10 cellular contexts compared by ENCODE assay signal in genomic region chr6:117167520-117168271, GRCh38.
DNase-seq lines count a peak whose midpoint lies in the region; TF ChIP-seq lines count a peak whose summit lies in the region.
"Had no signal": no experiment of that assay in that cellular context is flagged by ENCODE, and none has a peak within 500 bp of the region (broad histone marks: within the 10 kb centered on the region; RNA-seq: fewer than 3 reads in every experiment).

No MANE protein-coding gene starts in this region.

- CTCF ChIA-PET in HEK293 (lab: Yijun Ruan, JAX) = interaction anchor here (0.6 to 1.5 kb wide), 6 partner anchors 20 to 869 kb away, joined by 3 to 5 read pairs (median 4); no protein-coding TSS in a partner anchor

- H3K36me3 ChIP-seq in HEK293 (ENCODE audit: control insufficient read depth in 2 of 2, insufficient read depth in 1 of 2, low read length in 2 of 2) = no peaks in the 10 kb centered on the region
- H3K36me3 ChIP-seq in skeletal muscle satellite cell (ENCODE audit: insufficient read depth, low read length) = no peaks in the 10 kb centered on the region
- no peaks in the 10 kb centered on the region for H3K36me3 ChIP-seq in HAP-1 (replicated peaks)

- in situ Hi-C loops in HAP-1 (cut with MboI; ENCODE audit: low sequenced_read_pairs) = no loop called here

- no peak overlapping the region for H3K27ac ChIP-seq in HEK293 (ENCODE audit: extremely low read depth, low read depth, low read length)

- DNase-seq in RPMI8226 (peak; percentile 26), glomerular visceral epithelial cell (ENCODE audit: extremely low spot score) (peak; percentile 90), NCI-H1048 (lab: John Stamatoyannopoulos, UW) (no peak), HAP-1 (ENCODE audit: low spot score in 2 of 2) (no peak), GM10266 (ENCODE audit: extremely low spot score) (no peak)
- DNase-seq: hypothalamus, NCI-H187 treated with DMSO at 0.1 percent for 48 hours, occipital lobe had no signal

- H3K9me3 ChIP-seq in HEK293 (ENCODE audit: control insufficient read depth, insufficient read depth, low read depth, low read length) (no peaks in the 10 kb centered on the region), skeletal muscle satellite cell (replicated peaks; ENCODE audit: low read length) (no peaks in the 10 kb centered on the region), HAP-1 (no peaks in the 10 kb centered on the region)

- H3K27me3 ChIP-seq in skeletal muscle satellite cell (ENCODE audit: control insufficient read depth, insufficient read depth, low read length) = no peaks in the 10 kb centered on the region
- no peaks in the 10 kb centered on the region for H3K27me3 ChIP-seq in HAP-1 (ENCODE audit: low read depth)

- POLR2A ChIA-PET in HEK293 (lab: Yijun Ruan, JAX) = no interaction called here

- H3K4me3 ChIP-seq in HEK293 (ENCODE audit: low read depth, low read length) (no peak overlapping the region), skeletal muscle satellite cell (ENCODE audit: low read length) (no peak overlapping the region), HAP-1 (no peak overlapping the region)

- TF ChIP-seq CTCF in HEK293 (tag by site-specific recombination; IDR thresholded peaks at IDR 0.05) (no peak), GM10266 (IDR thresholded peaks at IDR 0.05; ENCODE audit: control insufficient read depth, insufficient read depth, low read depth, missing control alignments) (no peak)

- H3K4me1 ChIP-seq in HEK293 (ENCODE audit: control insufficient read depth, insufficient read depth, low read length) (no peaks in the 10 kb centered on the region), skeletal muscle satellite cell (ENCODE audit: control insufficient read depth, insufficient read depth, low read length) (peaks cover 34% of the 10 kb centered on the region), HAP-1 (no peaks in the 10 kb centered on the region)

- peak overlapping the region; percentile 68 for H3K9ac ChIP-seq in skeletal muscle satellite cell (ENCODE audit: low read depth, low read length)

- H3K4me2 ChIP-seq in skeletal muscle satellite cell (ENCODE audit: low read length) = peak overlapping the region; percentile 38

TF ChIP-seq in HEK293, 187 proteins besides CTCF, POLR2A, EP300 and RAD21:
- no peak for TF ChIP-seq ZNF19 (tag by site-specific recombination; IDR thresholded peaks at IDR 0.05; ENCODE audit: low read depth)
- TF ChIP-seq TRIM28 (IDR thresholded peaks at IDR 0.05; ENCODE audit: borderline replicate concordance, low read length) = peak; percentile 28; the same call in 1 of the 2 replicates
- peak; percentile 69 for TF ChIP-seq ZIC2 (tag by site-specific recombination; IDR thresholded peaks at IDR 0.05)

Comparison
In these comparisons a context has a peak if more than half of its experiments do, and no peak if none do; other contexts are left out.
1. DNase-seq: peak in RPMI8226 (single experiment) and glomerular visceral epithelial cell (single experiment); none in NCI-H1048 (single experiment), HAP-1 (0 of 2) and GM10266 (single experiment).